12 cellular contexts compared by ENCODE assay signal in the genomic region with DNA sequence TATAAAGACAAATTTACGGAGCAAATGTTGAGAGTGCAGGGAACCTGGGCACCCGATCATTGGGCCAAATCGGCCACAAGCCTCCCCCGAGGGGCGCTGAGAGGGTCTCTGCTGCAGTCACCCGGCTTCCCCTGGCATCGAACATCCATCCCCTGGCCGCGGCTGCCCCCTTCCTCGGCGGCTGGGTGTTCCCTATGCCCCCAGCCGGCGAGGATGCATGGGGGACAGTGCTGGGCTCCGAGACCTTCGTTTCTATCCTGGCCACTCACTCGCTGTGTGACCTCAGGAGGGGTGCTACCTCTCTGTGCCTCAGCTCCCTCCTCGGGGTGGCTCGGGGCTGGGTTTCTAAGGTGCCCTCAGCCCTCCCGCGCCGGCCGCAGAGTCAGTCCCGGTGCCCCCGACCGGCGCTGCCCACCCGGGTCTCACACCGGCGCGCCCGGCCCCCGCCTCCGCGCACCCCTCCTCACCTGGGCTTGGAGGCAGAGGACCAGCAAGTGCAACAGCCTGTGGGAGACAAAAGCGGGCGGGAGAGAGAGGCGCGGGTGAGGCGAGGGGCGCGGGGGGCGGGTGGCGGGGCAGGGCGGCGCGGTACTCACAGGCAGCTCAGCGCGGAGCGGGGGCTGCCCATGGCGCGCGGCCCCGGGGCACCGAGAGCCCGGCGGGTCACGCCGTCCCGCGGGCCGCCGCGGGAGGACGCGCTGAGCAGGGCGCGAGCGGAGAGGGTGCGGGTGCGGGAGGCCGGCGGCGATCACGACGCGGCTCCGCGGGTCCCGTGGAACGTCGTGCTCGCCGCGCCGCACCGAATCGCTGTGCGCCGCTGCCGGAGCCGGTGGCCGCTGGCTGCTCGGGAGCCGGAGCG. TPM values are rescaled to one million over a fixed set of nuclear protein-coding genes. Genes with fewer than 3 reads are reported as not detected.
A peak's percentile ranks its signal among the peaks of the same experiment; 100 is the strongest.
DNase-seq lines count a peak whose midpoint lies in the region; ATAC-seq and TF ChIP-seq lines count a peak whose summit lies in the region.
"Had no signal": no experiment of that assay in that cellular context is flagged by ENCODE, and none has a peak within 500 bp of the region (broad histone marks: within the 10 kb centered on the region; RNA-seq: fewer than 3 reads in every experiment).

A gene with protein sequence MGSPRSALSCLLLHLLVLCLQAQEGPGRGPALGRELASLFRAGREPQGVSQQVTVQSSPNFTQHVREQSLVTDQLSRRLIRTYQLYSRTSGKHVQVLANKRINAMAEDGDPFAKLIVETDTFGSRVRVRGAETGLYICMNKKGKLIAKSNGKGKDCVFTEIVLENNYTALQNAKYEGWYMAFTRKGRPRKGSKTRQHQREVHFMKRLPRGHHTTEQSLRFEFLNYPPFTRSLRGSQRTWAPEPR (minus strand): TSS at position 842 of the 859 bp plus-strand sequence. CDS start 214 bp downstream, at position 628.

- POLR2A ChIA-PET in WTC11 (lab: Charles Lee), result interaction anchor here (1.1 kb wide), 1 partner anchor 173 kb away, joined by 3 read pairs; no protein-coding TSS in a partner anchor

- no peak for DNase-seq in activated T-cell treated with anti-CD3 and anti-CD28 coated beads, Interleukin-2, amount 50 U/mL, for 24 hours
- DNase-seq in activated T-cell treated with anti-CD3 and anti-CD28 coated beads, Interleukin-2, amount 50 U/mL, for 48 hours, result no peak
- DNase-seq in WTC11 (ENCODE audit: low spot score) (no peak), immature natural killer cell (no peak), stomach (peak; percentile 20), DMS153 (lab: John Stamatoyannopoulos, UW) (no peak), retina (no peak), NCI-H526 treated with DMSO at 0.1 percent for 48 hours (lab: John Stamatoyannopoulos, UW) (no peak)
- DNase-seq: adrenal gland, C1 segment of cervical spinal cord had no signal

- no peaks in the 10 kb centered on the region for H3K9me3 Mint-ChIP-seq in activated T-cell treated with anti-CD3 and anti-CD28 coated beads, Interleukin-2, amount 50 U/mL, for 24 hours
- H3K9me3 Mint-ChIP-seq in WTC11 (no peaks in the 10 kb centered on the region), immature natural killer cell (peaks cover 0 to 2% (median 0%) of the 10 kb centered on the region in 6 donors)

- H3K4me1 Mint-ChIP-seq in activated T-cell treated with anti-CD3 and anti-CD28 coated beads, Interleukin-2, amount 50 U/mL, for 24 hours (ENCODE audit: low read depth), result peaks cover 38% of the 10 kb centered on the region
- H3K4me1 Mint-ChIP-seq in WTC11 (peaks cover 52% of the 10 kb centered on the region), immature natural killer cell (peaks cover 22 to 26% of the 10 kb centered on the region in 2 donors)

- TF ChIP-seq CTCF in WTC11 (IDR thresholded peaks at IDR 0.05) (no peak), stomach (IDR thresholded peaks at IDR 0.05) (no peak)

- H3K4me3 Mint-ChIP-seq in activated T-cell treated with anti-CD3 and anti-CD28 coated beads, Interleukin-2, amount 50 U/mL, for 24 hours, result peak within 1 kb of the TSS; percentile 18
- peak within 1 kb of the TSS; percentile 81 for H3K4me3 Mint-ChIP-seq in WTC11
- H3K4me3 Mint-ChIP-seq in immature natural killer cell, result peak within 1 kb of the TSS in 4 of 5 donors; percentile 7 to 49 (median 37)

- no peak for TF ChIP-seq EP300 in stomach (IDR thresholded peaks at IDR 0.05)

- peaks cover 36 to 93% (median 84%) of the 10 kb centered on the region in 3 donors for H3K27me3 ChIP-seq in stomach

- H3K27ac Mint-ChIP-seq in activated T-cell treated with anti-CD3 and anti-CD28 coated beads, Interleukin-2, amount 50 U/mL, for 24 hours, result no peak within 1 kb of the TSS
- no peak within 1 kb of the TSS for H3K27ac Mint-ChIP-seq in WTC11
- H3K27ac Mint-ChIP-seq in immature natural killer cell, result no peak within 1 kb of the TSS

- peak within 1 kb of the TSS; percentile 24 to 41 (median 36) for H3K4me3 ChIP-seq in stomach

- peaks cover 72% of the 10 kb centered on the region for H3K27me3 Mint-ChIP-seq in activated T-cell treated with anti-CD3 and anti-CD28 coated beads, Interleukin-2, amount 50 U/mL, for 24 hours
- peaks cover 70% of the 10 kb centered on the region for H3K27me3 Mint-ChIP-seq in WTC11 (ENCODE audit: low read depth)
- peaks cover 27 to 34% (median 30%) of the 10 kb centered on the region in 3 donors for H3K27me3 Mint-ChIP-seq in immature natural killer cell (ENCODE audit: low read depth in 3 of 3)

- peaks cover 27% of the 10 kb centered on the region for H3K36me3 Mint-ChIP-seq in activated T-cell treated with anti-CD3 and anti-CD28 coated beads, Interleukin-2, amount 50 U/mL, for 24 hours (ENCODE audit: low read depth)
- no peaks in the 10 kb centered on the region for H3K36me3 Mint-ChIP-seq in WTC11
- no peaks in the 10 kb centered on the region for H3K36me3 Mint-ChIP-seq in immature natural killer cell

- H3K9me3 ChIP-seq in stomach, result no peaks in the 10 kb centered on the region
- H3K9me3 ChIP-seq: adrenal gland had no signal

- peaks cover 39 to 60% (median 51%) of the 10 kb centered on the region in 4 donors for H3K4me1 ChIP-seq in stomach

- 0 to 3% (median 2%) methylated on average over 21 to 92 of the region's 95 CpGs for WGBS in stomach, 5 donors

- H3K36me3 ChIP-seq in stomach, result no peaks in the 10 kb centered on the region
- H3K36me3 ChIP-seq: adrenal gland had no signal

- CTCF ChIA-PET in WTC11 (lab: Charles Lee), result interaction anchor here (0.5 to 8.3 kb wide), 13 partner anchors 7 to 483 kb away, joined by 3 to 110 read pairs (median 5); a partner anchor contains a TSS

- no peak for TF ChIP-seq POLR2A in stomach (IDR thresholded peaks at IDR 0.05)

- intact Hi-C loops in stomach (cut with DNase I; ENCODE audit: low total_unique reads), result no loop called here

- H3K27ac ChIP-seq in stomach, result no peak within 1 kb of the TSS
- H3K27ac ChIP-seq: adrenal gland had no signal

- no peak for ATAC-seq in WTC11

TF ChIP-seq in WTC11, 78 proteins besides CTCF, POLR2A, EP300 and RAD21:
- TF ChIP-seq ZNF121 (CRISPR knock-in tag; IDR thresholded peaks at IDR 0.05) (no peak), TEAD1 (CRISPR knock-in tag; IDR thresholded peaks at IDR 0.05) (no peak), GTF2I (CRISPR knock-in tag; conservative IDR thresholded peaks at IDR 0.05) (0 out of 2 replicates have a peak, but pooled peaks have one; percentile 16)
- TF ChIP-seq, protein P1, sequence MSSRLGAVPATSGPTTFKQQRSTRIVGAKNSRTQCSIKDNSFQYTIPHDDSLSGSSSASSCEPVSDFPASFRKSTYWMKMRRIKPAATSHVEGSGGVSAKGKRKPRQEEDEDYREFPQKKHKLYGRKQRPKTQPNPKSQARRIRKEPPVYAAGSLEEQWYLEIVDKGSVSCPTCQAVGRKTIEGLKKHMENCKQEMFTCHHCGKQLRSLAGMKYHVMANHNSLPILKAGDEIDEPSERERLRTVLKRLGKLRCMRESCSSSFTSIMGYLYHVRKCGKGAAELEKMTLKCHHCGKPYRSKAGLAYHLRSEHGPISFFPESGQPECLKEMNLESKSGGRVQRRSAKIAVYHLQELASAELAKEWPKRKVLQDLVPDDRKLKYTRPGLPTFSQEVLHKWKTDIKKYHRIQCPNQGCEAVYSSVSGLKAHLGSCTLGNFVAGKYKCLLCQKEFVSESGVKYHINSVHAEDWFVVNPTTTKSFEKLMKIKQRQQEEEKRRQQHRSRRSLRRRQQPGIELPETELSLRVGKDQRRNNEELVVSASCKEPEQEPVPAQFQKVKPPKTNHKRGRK (CRISPR knock-in tag; IDR thresholded peaks at IDR 0.05; ENCODE audit: borderline replicate concordance), result no peak

RNA-seq across cellular contexts. Expression of the gene that starts here (rescaled TPM):
- 14.0 to 28.9 TPM (median 16.4 TPM) in 3 replicates for total RNA-seq in WTC11 (2021)
- polyA plus RNA-seq in immature natural killer cell, result not detected
- not detected for total RNA-seq in stomach
- polyA plus RNA-seq in stomach, result not detected
- total RNA-seq: adrenal gland; HT-29; T-helper 2 cell treated with Interferon-gamma antibody and Interleukin-4, amounts not matched to agents 100 ng/mL and 5 ng/mL, for 36 hours had no signal
- polyA plus RNA-seq: adrenal gland had no signal

Comparison
In these comparisons a context has a peak if more than half of its experiments do, and no peak if none do; other contexts are left out.
1. RNA of the gene that starts here (total RNA-seq): 14.0 to 28.9 TPM in WTC11; not detected in stomach; every median in the first group is over 10 times any median in the second.
2. Peak in DNase-seq and H3K4me3 ChIP-seq in stomach; RNA of the gene not detected or under 1 TPM.
3. H3K4me3 Mint-ChIP-seq: peak in every context shown above with its lines; median percentile 81 in WTC11; 37 in immature natural killer cell; 18 in activated T-cell treated with anti-CD3 and anti-CD28 coated beads, Interleukin-2, amount 50 U/mL, for 24 hours.